8 cellular contexts compared by ENCODE assay signal in genomic region chr9:120531683-120532300, GRCh38. TPM values are rescaled to one million over a fixed set of nuclear protein-coding genes. Genes with fewer than 3 reads are reported as not detected.
A peak's percentile ranks its signal among the peaks of the same experiment; 100 is the strongest.
DNase-seq lines count a peak whose midpoint lies in the region; ATAC-seq, FAIRE-seq and TF ChIP-seq lines count a peak whose summit lies in the region.

No MANE protein-coding gene starts in this region.

- no peak overlapping the region for H3K4me2 ChIP-seq in neural cell (ENCODE audit: low read length)

- no peaks in the 10 kb centered on the region for H3K79me2 ChIP-seq in neural cell (replicated peaks; ENCODE audit: insufficient read depth, low read length)

- H3F3A ChIP-seq in neural cell (ENCODE audit: insufficient read depth, low read length, poor library complexity, severe bottlenecking) = no peaks in the 10 kb centered on the region

- TF ChIP-seq POLR2A in H54 (IDR thresholded peaks at IDR 0.05; ENCODE audit: low read depth, low read length) = no peak

- TF ChIP-seq EP300 in neural cell (conservative IDR thresholded peaks at IDR 0.05; ENCODE audit: poor library complexity, severe bottlenecking) = no peak

- H3K4me3 ChIP-seq in AG09309 (ENCODE audit: control insufficient read depth, low read depth, low read length) = no peak overlapping the region
- H3K4me3 ChIP-seq in colonic mucosa = no peak overlapping the region
- no peak overlapping the region for H3K4me3 ChIP-seq in neural cell (ENCODE audit: low read length)

- H3K36me3 Mint-ChIP-seq in activated T-cell treated with anti-CD3 and anti-CD28 coated beads, Interleukin-2, amount 50 U/mL, for 24 hours (ENCODE audit: low read depth) = peaks cover 98% of the 10 kb centered on the region

- peak; percentile 76 for TF ChIP-seq RAD21 in neural cell (conservative IDR thresholded peaks at IDR 0.05)

- H3K27me3 ChIP-seq in colonic mucosa (no peaks in the 10 kb centered on the region), neural cell (ENCODE audit: insufficient read depth, low read depth, low read length) (no peaks in the 10 kb centered on the region)

- H3K9me2 ChIP-seq in neural cell (ENCODE audit: insufficient read depth, low read length) = no peaks in the 10 kb centered on the region

- H3K9ac ChIP-seq in colonic mucosa (ENCODE audit: low read depth in 2 of 2, low read length in 2 of 2) (no peak overlapping the region), neural cell (ENCODE audit: low read length) (no peak overlapping the region)

- no peak overlapping the region for H3K4me3 Mint-ChIP-seq in activated T-cell treated with anti-CD3 and anti-CD28 coated beads, Interleukin-2, amount 50 U/mL, for 24 hours

- no peaks in the 10 kb centered on the region for H3K4me1 ChIP-seq in colonic mucosa

- H3K9me3 Mint-ChIP-seq in activated T-cell treated with anti-CD3 and anti-CD28 coated beads, Interleukin-2, amount 50 U/mL, for 24 hours = no peaks in the 10 kb centered on the region

- H3K4me1 Mint-ChIP-seq in activated T-cell treated with anti-CD3 and anti-CD28 coated beads, Interleukin-2, amount 50 U/mL, for 24 hours (ENCODE audit: low read depth) = no peaks in the 10 kb centered on the region

- peak; percentile 43 for FAIRE-seq in H54 (lab: Jason Lieb, UNC)

- no peak overlapping the region for H3K27ac ChIP-seq in colonic mucosa
- no peak overlapping the region for H3K27ac ChIP-seq in neural cell (ENCODE audit: low read length)

- H3K9me3 ChIP-seq in colonic mucosa = no peaks in the 10 kb centered on the region
- H3K9me3 ChIP-seq in neural cell (ENCODE audit: low read length) = no peaks in the 10 kb centered on the region

- H3K36me3 ChIP-seq in colonic mucosa = peaks cover 3% of the 10 kb centered on the region
- H3K36me3 ChIP-seq in neural cell (ENCODE audit: insufficient read depth, low read length) = peaks cover 4% of the 10 kb centered on the region

- no peaks in the 10 kb centered on the region for H3K27me3 Mint-ChIP-seq in activated T-cell treated with anti-CD3 and anti-CD28 coated beads, Interleukin-2, amount 50 U/mL, for 24 hours

- no peak overlapping the region for H2AFZ ChIP-seq in neural cell (ENCODE audit: low read depth, low read length)

- ATAC-seq in GM21447 (IDR thresholded peaks at IDR 0.05; ENCODE audit: unreplicated experiment) (no peak), GM21529 (IDR thresholded peaks at IDR 0.05; ENCODE audit: unreplicated experiment) (no peak)

- intact Hi-C loops in colonic mucosa (cut with DNase I) = no loop called here

- peak; percentile 65 for TF ChIP-seq CTCF in AG09309 (IDR thresholded peaks at IDR 0.05; ENCODE audit: control insufficient read depth, insufficient read depth, low read depth, low read length, missing control alignments)
- TF ChIP-seq CTCF in colonic mucosa (IDR thresholded peaks at IDR 0.05) = peak; percentile 20
- peak; percentile 71 for TF ChIP-seq CTCF in neural cell (IDR thresholded peaks at IDR 0.05; ENCODE audit: poor library complexity, severe bottlenecking)

- no peaks in the 10 kb centered on the region for H4K20me1 ChIP-seq in neural cell (ENCODE audit: insufficient read depth)

- no peak overlapping the region for H3K27ac Mint-ChIP-seq in activated T-cell treated with anti-CD3 and anti-CD28 coated beads, Interleukin-2, amount 50 U/mL, for 24 hours

- no peak for DNase-seq in AG09309 (ENCODE audit: low read depth)
- peak; percentile 50 for DNase-seq in H54 (ENCODE audit: insufficient read length, low spot score)
- DNase-seq in NCI-H510A treated with DMSO at 0.1 percent for 48 hours (lab: John Stamatoyannopoulos, UW) = peak; percentile 46
- DNase-seq in colonic mucosa = peak; percentile 27
- no peak for DNase-seq in activated T-cell treated with anti-CD3 and anti-CD28 coated beads, Interleukin-2, amount 50 U/mL, for 24 hours

TF ChIP-seq in neural cell, 6 proteins besides CTCF, POLR2A, EP300 and RAD21:
- TF ChIP-seq SMC3 (conservative IDR thresholded peaks at IDR 0.05; ENCODE audit: poor library complexity) = peak; percentile 64
- TF ChIP-seq MXI1 (conservative IDR thresholded peaks at IDR 0.05; ENCODE audit: poor library complexity, severe bottlenecking) = no peak

RNA-seq across cellular contexts. Expression of gene CDK5RAP2, which starts 48.2 kb away (rescaled TPM):
- 10 to 100 TPM; 31.9 to 45.8 TPM for total RNA-seq in colonic mucosa
- 38.4 and 43.3 TPM in 2 replicates for polyA plus RNA-seq in neural cell
- 48.5 and 52.3 TPM in 2 replicates for polyA minus RNA-seq in neural cell

Comparison
In these comparisons a context has a peak if more than half of its experiments do, and no peak if none do; other contexts are left out.
1. DNase-seq: peak in H54 (single experiment), NCI-H510A treated with DMSO at 0.1 percent for 48 hours (single experiment) and colonic mucosa (single experiment); none in AG09309 (single experiment) and activated T-cell treated with anti-CD3 and anti-CD28 coated beads, Interleukin-2, amount 50 U/mL, for 24 hours (single experiment).
2. CTCF ChIP-seq: peak in every context shown above with its lines; median percentile 71 in neural cell; 65 in AG09309; 20 in colonic mucosa.